In genomic region chr7:22319424-22320403, GRCh38 we compare ENCODE assay signal across 16 cellular contexts. TPM values are rescaled to one million over a fixed set of nuclear protein-coding genes. Genes with fewer than 3 reads are reported as not detected.
DNase-seq lines count a peak whose midpoint lies in the region; ATAC-seq and TF ChIP-seq lines count a peak whose summit lies in the region.
"Had no signal": no experiment of that assay in that cellular context is flagged by ENCODE, and none has a peak within 500 bp of the region (broad histone marks: within the 10 kb centered on the region; RNA-seq: fewer than 3 reads in every experiment).

No MANE protein-coding gene starts in this region.

- H3K27me3 Mint-ChIP-seq in naive thymus-derived CD4-positive, alpha-beta T cell, result peaks cover 0 to 19% (median 10%) of the 10 kb centered on the region in 5 donors
- H3K27me3 Mint-ChIP-seq in type B pancreatic cell, result no peaks in the 10 kb centered on the region
- H3K27me3 Mint-ChIP-seq: naive B cell had no signal

- H3K27me3 ChIP-seq in left lung (no peaks in the 10 kb centered on the region), tibial artery (no peaks in the 10 kb centered on the region)
- no peaks in the 10 kb centered on the region for H3K27me3 ChIP-seq in naive thymus-derived CD4-positive, alpha-beta T cell (ENCODE audit: control insufficient read depth in 2 of 2, insufficient read depth in 2 of 2, low read length in 2 of 2)

- no peak overlapping the region for H3K4me3 Mint-ChIP-seq in naive thymus-derived CD4-positive, alpha-beta T cell
- H3K4me3 Mint-ChIP-seq in type B pancreatic cell, result no peak overlapping the region
- H3K4me3 Mint-ChIP-seq: central memory CD8-positive, alpha-beta T cell; naive B cell had no signal

- no peaks in the 10 kb centered on the region for H3K9me3 Mint-ChIP-seq in naive thymus-derived CD4-positive, alpha-beta T cell
- no peaks in the 10 kb centered on the region for H3K9me3 Mint-ChIP-seq in type B pancreatic cell
- H3K9me3 Mint-ChIP-seq: central memory CD8-positive, alpha-beta T cell had no signal

- H3K4me3 ChIP-seq in left lung, result no peak overlapping the region
- no peak overlapping the region for H3K4me3 ChIP-seq in naive thymus-derived CD4-positive, alpha-beta T cell (ENCODE audit: low read length)
- H3K4me3 ChIP-seq in tibial artery, result no peak overlapping the region
- H3K4me3 ChIP-seq: esophagus muscularis mucosa had no signal

- H3K9me3 ChIP-seq in left lung (no peaks in the 10 kb centered on the region), tibial artery (no peaks in the 10 kb centered on the region)
- H3K9me3 ChIP-seq in naive thymus-derived CD4-positive, alpha-beta T cell (ENCODE audit: control insufficient read depth in 2 of 3, low read length in 3 of 3), result no peaks in the 10 kb centered on the region
- H3K9me3 ChIP-seq: esophagus muscularis mucosa had no signal

- H3K4me1 ChIP-seq in left lung, result peaks cover 0 to 3% of the 10 kb centered on the region in 2 donors
- H3K4me1 ChIP-seq in naive thymus-derived CD4-positive, alpha-beta T cell (ENCODE audit: control insufficient read depth in 2 of 2, insufficient read depth in 2 of 2, low read length in 2 of 2), result no peaks in the 10 kb centered on the region
- no peaks in the 10 kb centered on the region for H3K4me1 ChIP-seq in tibial artery
- H3K4me1 ChIP-seq: esophagus muscularis mucosa had no signal

- no peak overlapping the region for H3K27ac Mint-ChIP-seq in naive thymus-derived CD4-positive, alpha-beta T cell
- H3K27ac Mint-ChIP-seq in type B pancreatic cell, result no peak overlapping the region

- POLR2A ChIA-PET in naive thymus-derived CD4-positive, alpha-beta T cell (lab: Charles Lee), result interaction anchor here (0.6 kb wide), 1 partner anchor 12 kb away, joined by 4 read pairs; no protein-coding TSS in a partner anchor

- DNase-seq in DMS 273 treated with DMSO at 0.1 percent for 48 hours (lab: John Stamatoyannopoulos, UW), result peak; percentile 82
- DNase-seq in NCI-H1694 treated with DMSO at 0.1 percent for 48 hours (lab: John Stamatoyannopoulos, UW), result peak; percentile 95
- DNase-seq in NCI-H748 treated with DMSO at 0.1 percent for 48 hours (lab: John Stamatoyannopoulos, UW), result peak; percentile 71
- no peak for DNase-seq in left lung
- no peak for DNase-seq in naive thymus-derived CD4-positive, alpha-beta T cell
- no peak for DNase-seq in type B pancreatic cell (ENCODE audit: extremely low spot score, unreplicated experiment)
- no peak for DNase-seq in tibial artery
- DNase-seq: activated CD4-positive, alpha-beta T cell treated with anti-CD3 and anti-CD28 coated beads for 4 hours; activated naive CD4-positive, alpha-beta T cell; AML-193; naive B cell; NCI-H226; SW 1271 had no signal

- no peak overlapping the region for H3K27ac ChIP-seq in left lung
- H3K27ac ChIP-seq in naive thymus-derived CD4-positive, alpha-beta T cell (ENCODE audit: low read depth, low read length), result no peak overlapping the region
- no peak overlapping the region for H3K27ac ChIP-seq in tibial artery
- H3K27ac ChIP-seq: esophagus muscularis mucosa had no signal

- H3K36me3 ChIP-seq in left lung, result no peaks in the 10 kb centered on the region
- no peaks in the 10 kb centered on the region for H3K36me3 ChIP-seq in naive thymus-derived CD4-positive, alpha-beta T cell (ENCODE audit: control insufficient read depth in 2 of 3, insufficient read depth in 3 of 3, low read length in 3 of 3)
- no peaks in the 10 kb centered on the region for H3K36me3 ChIP-seq in tibial artery
- H3K36me3 ChIP-seq: esophagus muscularis mucosa had no signal

- ATAC-seq in left lung (peak; percentile 80), GM19324 (IDR thresholded peaks at IDR 0.05; ENCODE audit: low FRiP score, unreplicated experiment) (no peak)
- ATAC-seq in naive thymus-derived CD4-positive, alpha-beta T cell, result no peak

- H3K36me3 Mint-ChIP-seq in naive thymus-derived CD4-positive, alpha-beta T cell, result no peaks in the 10 kb centered on the region
- H3K36me3 Mint-ChIP-seq in type B pancreatic cell, result no peaks in the 10 kb centered on the region

- no peaks in the 10 kb centered on the region for H3K4me1 Mint-ChIP-seq in naive thymus-derived CD4-positive, alpha-beta T cell
- H3K4me1 Mint-ChIP-seq in type B pancreatic cell (ENCODE audit: unreplicated experiment), result peaks cover under 1% of the 10 kb centered on the region
- H3K4me1 Mint-ChIP-seq: central memory CD8-positive, alpha-beta T cell had no signal

- CTCF ChIA-PET in naive thymus-derived CD4-positive, alpha-beta T cell (lab: Charles Lee), result no interaction called here

- TF ChIP-seq CTCF in left lung (IDR thresholded peaks at IDR 0.05), result no peak
- no peak for TF ChIP-seq CTCF in type B pancreatic cell (conservative IDR thresholded peaks at IDR 0.05)
- TF ChIP-seq CTCF in tibial artery (IDR thresholded peaks at IDR 0.05), result no peak

- intact Hi-C loops in left lung (cut with DNase I), result no loop called here
- intact Hi-C loops in naive thymus-derived CD4-positive, alpha-beta T cell (cut with micrococcal nuclease), result no loop called here
- intact Hi-C loops in tibial artery (cut with DNase I; ENCODE audit: low total_unique reads), result no loop called here

RNA-seq across cellular contexts. Expression of gene RAPGEF5, which starts 37.2 kb away (rescaled TPM):
- 10 to 100 TPM; 44.2 to 64.6 TPM for total RNA-seq in left lung
- total RNA-seq in naive thymus-derived CD4-positive, alpha-beta T cell, result under 1 TPM in 2 of 5 experiments, not detected in 3; 0.17 to 0.93 TPM
- not detected for polyA plus RNA-seq in naive thymus-derived CD4-positive, alpha-beta T cell
- total RNA-seq in type B pancreatic cell (ENCODE audit: low replicate concordance), result 11.7 and 13.3 TPM in 2 replicates

Comparison
In these comparisons a context has a peak if more than half of its experiments do, and no peak if none do; other contexts are left out.
1. DNase-seq: peak in DMS 273 treated with DMSO at 0.1 percent for 48 hours (single experiment), NCI-H1694 treated with DMSO at 0.1 percent for 48 hours (single experiment) and NCI-H748 treated with DMSO at 0.1 percent for 48 hours (single experiment); none in left lung (0 of 2), naive thymus-derived CD4-positive, alpha-beta T cell (0 of 9), type B pancreatic cell (single experiment) and tibial artery (0 of 2).